21 cellular contexts compared by ENCODE assay signal in genomic region chr15:34976743-34977142, GRCh38.
"Had no signal": no experiment of that assay in that cellular context is flagged by ENCODE, and none has a peak within 500 bp of the region (broad histone marks: within the 10 kb centered on the region; RNA-seq: fewer than 3 reads in every experiment).

No MANE protein-coding gene starts in this region.

- H3K4me1 Mint-ChIP-seq: mesothelial cell of epicardium had no signal

- H3K27me3 Mint-ChIP-seq: activated naive CD8-positive, alpha-beta T cell treated with anti-CD3 and anti-CD28 coated beads, Interleukin-2, amount 50 U/mL, for 24 hours; brain; effector memory CD8-positive, alpha-beta T cell; progenitor cell of endocrine pancreas had no signal

- H3K36me3 Mint-ChIP-seq: natural killer cell had no signal

- H3K9me3 Mint-ChIP-seq: activated naive CD8-positive, alpha-beta T cell treated with anti-CD3 and anti-CD28 coated beads, Interleukin-2, amount 50 U/mL, for 24 hours; activated T-helper 1 cell treated with anti-CD3 and anti-CD28 coated beads, Interleukin-12 subunit alpha, Interleukin-12 subunit beta, Interleukin-2, Interleukin-4 antibody, amounts not matched to agents 30 ng/mL and 10 ng/mL and 1 ng/mL, durations not matched to agents 14 hours and 24 hours and 36 hours; brain; effector memory CD8-positive, alpha-beta T cell; immature natural killer cell; mesothelial cell of epicardium; natural killer cell; T-helper 2 cell treated with Interferon-gamma antibody and Interleukin-4, amounts not matched to agents 5 μg/mL and 100 μg/mL, for 36 hours had no signal

- H3K4me3 Mint-ChIP-seq: activated naive CD8-positive, alpha-beta T cell treated with anti-CD3 and anti-CD28 coated beads, Interleukin-2, amount 50 U/mL, for 24 hours; activated T-helper 1 cell treated with anti-CD3 and anti-CD28 coated beads, Interleukin-12 subunit alpha, Interleukin-12 subunit beta, Interleukin-2, Interleukin-4 antibody, amounts not matched to agents 30 ng/mL and 10 ng/mL and 1 ng/mL, durations not matched to agents 14 hours and 24 hours and 36 hours; brain; effector memory CD8-positive, alpha-beta T cell; immature natural killer cell; mesothelial cell of epicardium; natural killer cell; T-helper 2 cell treated with Interferon-gamma antibody and Interleukin-4, amounts not matched to agents 5 μg/mL and 100 μg/mL, for 36 hours had no signal

- H3K27ac Mint-ChIP-seq: activated naive CD8-positive, alpha-beta T cell treated with anti-CD3 and anti-CD28 coated beads, Interleukin-2, amount 50 U/mL, for 24 hours; activated T-helper 1 cell treated with anti-CD3 and anti-CD28 coated beads, Interleukin-12 subunit alpha, Interleukin-12 subunit beta, Interleukin-2, Interleukin-4 antibody, amounts not matched to agents 30 ng/mL and 10 ng/mL and 1 ng/mL, durations not matched to agents 14 hours and 24 hours and 36 hours; effector memory CD8-positive, alpha-beta T cell; mesothelial cell of epicardium; natural killer cell; progenitor cell of endocrine pancreas; T-helper 2 cell treated with Interferon-gamma antibody and Interleukin-4, amounts not matched to agents 5 μg/mL and 100 μg/mL, for 36 hours had no signal

- ATAC-seq: activated naive CD8-positive, alpha-beta T cell treated with anti-CD3 and anti-CD28 coated beads, Interleukin-2, amount 50 U/mL, for 24 hours; effector memory CD8-positive, alpha-beta T cell; left lobe of liver; natural killer cell; stimulated activated naive CD8-positive, alpha-beta T cell treated with anti-CD3 and anti-CD28 coated beads, Interleukin-15, Interleukin-2, amounts not matched to agents 100 U/mL and 50 U/mL, for 24 hours had no signal

- DNase-seq: activated CD4-positive, alpha-beta T cell treated with anti-CD3 and anti-CD28 coated beads, Interleukin-2, amount 50 U/mL, for 48 hours; activated CD8-positive, alpha-beta memory T cell treated with anti-CD3 and anti-CD28 coated beads, Interleukin-2, amount 50 U/mL, for 48 hours; activated gamma-delta T cell; activated naive CD4-positive, alpha-beta T cell treated with anti-CD3 and anti-CD28 coated beads, Interleukin-2, amount 50 U/mL, for 16 hours; activated naive CD8-positive, alpha-beta T cell treated with anti-CD3 and anti-CD28 coated beads, Interleukin-2, amount 50 U/mL, for 24 hours; dermis blood vessel endothelial cell; effector memory CD8-positive, alpha-beta T cell; glutamatergic neuron; immature natural killer cell; natural killer cell; stimulated activated CD4-positive, alpha-beta T cell treated with anti-CD3 and anti-CD28 coated beads, Interleukin-4, amount 100 ng/mL, for 1 hour; stimulated activated naive CD8-positive, alpha-beta T cell treated with anti-CD3 and anti-CD28 coated beads, Interleukin-15, Interleukin-2, amounts not matched to agents 100 U/mL and 50 U/mL, for 24 hours; tibial artery; WERI-Rb-1 had no signal

- FAIRE-seq: frontal cortex had no signal
